Comparison of ENCODE assay signal across 1 cellular context in genomic region chr10:120580651-120581259, GRCh38.
TF ChIP-seq lines count a peak whose summit lies in the region.

No MANE protein-coding gene starts in this region.

TF ChIP-seq in GM23338, 12 proteins besides CTCF, POLR2A, EP300 and RAD21 (continued from another document):
- TF ChIP-seq REST (IDR thresholded peaks at IDR 0.05; ENCODE audit: unreplicated experiment), result no peak
